In the genomic region with DNA sequence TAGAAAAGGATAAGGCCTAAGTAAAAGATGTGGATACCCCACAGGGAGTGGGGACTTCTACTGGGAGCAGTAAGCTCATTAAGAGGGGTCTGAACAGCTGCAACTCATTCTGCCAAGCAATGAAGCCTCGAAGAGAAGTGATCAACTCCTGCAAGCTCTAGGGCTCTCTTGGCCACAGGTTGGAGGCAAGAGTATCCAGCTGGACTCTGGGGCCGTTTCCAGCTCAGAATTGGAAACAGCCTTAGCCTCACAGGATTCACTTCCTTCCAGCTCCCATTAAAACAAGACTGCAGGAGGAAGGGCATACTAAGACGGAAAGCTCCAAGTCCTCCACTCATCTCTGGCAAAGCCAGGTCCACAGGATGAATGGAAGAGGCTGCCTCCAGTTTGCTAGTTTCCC, we compare ENCODE assay signal across 16 cellular contexts.
"Had no signal": no experiment of that assay in that cellular context is flagged by ENCODE, and none has a peak within 500 bp of the region (broad histone marks: within the 10 kb centered on the region; RNA-seq: fewer than 3 reads in every experiment).

No MANE protein-coding gene starts in this region.

- H3K27me3 ChIP-seq: body of pancreas, suprapubic skin had no signal

- H3K36me3 ChIP-seq: lower lobe of right lung, suprapubic skin had no signal

- H3K27ac ChIP-seq: body of pancreas, lower lobe of right lung, suprapubic skin had no signal

- H3K4me1 ChIP-seq: body of pancreas, lower lobe of right lung had no signal

- H3K4me3 ChIP-seq: body of pancreas, lower lobe of right lung, suprapubic skin had no signal

- ATAC-seq: activated CD8-positive, alpha-beta T cell treated with anti-CD3 and anti-CD28 coated beads for 36 hours; activated T-helper 17 cell treated with anti-CD3 and anti-CD28 coated beads, Interleukin-2, amount 50 U/mL, for 72 hours; body of pancreas; natural killer cell had no signal

- H3K9me3 ChIP-seq: body of pancreas, lower lobe of right lung, suprapubic skin had no signal

- DNase-seq: activated B cell treated with CpG ODN at 0.5 μM for 24 hours; activated CD4-positive, alpha-beta T cell treated with anti-CD3 and anti-CD28 coated beads, Interleukin-2, amount 10 ng/mL, durations not matched to agents 24 days and 14 days; activated CD8-positive, alpha-beta T cell treated with anti-CD3 and anti-CD28 coated beads for 36 hours; activated naive CD4-positive, alpha-beta T cell; activated naive CD8-positive, alpha-beta T cell treated with anti-CD3 and anti-CD28 coated beads, Interleukin-2, amount 10 ng/mL, durations not matched to agents 7 days and 5 days; activated T-cell treated with anti-CD3 and anti-CD28 coated beads, Interleukin-2, amount 50 U/mL, for 1 hour; body of pancreas; caudate nucleus; lower lobe of right lung; natural killer cell; nucleus accumbens; posterior cingulate gyrus; retina; SW 1271 had no signal
